In genomic region chr13:43879323-43880181, GRCh38 we compare ENCODE assay signal across 9 cellular contexts. TPM values are rescaled to one million over a fixed set of nuclear protein-coding genes. Genes with fewer than 3 reads are reported as not detected.
DNase-seq lines count a peak whose midpoint lies in the region; ATAC-seq and TF ChIP-seq lines count a peak whose summit lies in the region.
"Had no signal": no experiment of that assay in that cellular context is flagged by ENCODE, and none has a peak within 500 bp of the region (broad histone marks: within the 10 kb centered on the region; RNA-seq: fewer than 3 reads in every experiment).

TSS of gene CCDC122 (minus strand) at chr13:43879740. CDS start at chr13:43869376, 10,364 bp downstream.
TSS of gene LACC1 (plus strand) at chr13:43879904. CDS start at chr13:43880986, 1,082 bp downstream.

- peak within 1 kb of the TSS; percentile 79 for H3K9ac ChIP-seq in endocrine pancreas (ENCODE audit: control insufficient read depth, insufficient read depth, low read length)

- no peaks in the 10 kb centered on the region for H3K27me3 ChIP-seq in endocrine pancreas (ENCODE audit: control insufficient read depth, insufficient read depth, low read length)

- no peaks in the 10 kb centered on the region for H3K36me3 ChIP-seq in endocrine pancreas (ENCODE audit: control insufficient read depth, insufficient read depth, low read length)

- H3K4me3 ChIP-seq in endocrine pancreas (ENCODE audit: control insufficient read depth, insufficient read depth, low read length), result peak within 1 kb of the TSS; percentile 84
- H3K4me3 ChIP-seq: K562 had no signal

- ATAC-seq in GM18505 (IDR thresholded peaks at IDR 0.05; ENCODE audit: unreplicated experiment) (peak; percentile 71), HG02943 (IDR thresholded peaks at IDR 0.05; ENCODE audit: low read depth, unreplicated experiment) (peak; percentile 65)
- ATAC-seq: K562 had no signal

- DNase-seq in ACHN (peak; percentile 75), NCI-H69 (lab: John Stamatoyannopoulos, UW) (peak; percentile 81), mesenteric fat pad (ENCODE audit: low spot score) (peak; percentile 96)
- peak; percentile 14 for DNase-seq in activated CD8-positive, alpha-beta memory T cell treated with anti-CD3 and anti-CD28 coated beads, Interleukin-2, amount 50 U/mL, for 1 hour (ENCODE audit: extremely low read depth)
- peak; percentile 53 to 62 for DNase-seq in stimulated activated CD8-positive, alpha-beta memory T cell treated with anti-CD3 and anti-CD28 coated beads, Interleukin-15, amount 100 ng/mL, for 4 hours (ENCODE audit: low read depth in 2 of 2)

- in situ Hi-C loops in ACHN (cut with HindIII; ENCODE audit: low pct_ligation_motif_present, low pct_unique_long_range_greater_than_20kb, low sequenced_read_pairs), result no loop called here

- H3K4me1 ChIP-seq in endocrine pancreas (ENCODE audit: control insufficient read depth, insufficient read depth, low read length), result peaks cover 22% of the 10 kb centered on the region

- H3K9me3 ChIP-seq in endocrine pancreas (ENCODE audit: control insufficient read depth, low read length), result no peaks in the 10 kb centered on the region

- peak; percentile 72 for TF ChIP-seq POLR2A in GM18505 (IDR thresholded peaks at IDR 0.05; ENCODE audit: borderline replicate concordance, extremely low read depth, insufficient read depth, insufficient read length)

RNA-seq across cellular contexts. Expression of gene CCDC122, which starts in this region (rescaled TPM):
- 2.4 TPM for total RNA-seq in mesenteric fat pad
- total RNA-seq: K562 had no signal

RNA-seq across cellular contexts. Expression of gene LACC1, which starts in this region (rescaled TPM):
- 13.6 TPM for total RNA-seq in mesenteric fat pad

Comparison
In these comparisons a context has a peak if more than half of its experiments do, and no peak if none do; other contexts are left out.
1. Peak in every context shown above with its lines: DNase-seq, ATAC-seq and H3K4me3 ChIP-seq.
2. DNase-seq: peak in every context shown above with its lines; median percentile 96 in mesenteric fat pad; 81 in NCI-H69; 75 in ACHN; 58 in stimulated activated CD8-positive, alpha-beta memory T cell treated with anti-CD3 and anti-CD28 coated beads, Interleukin-15, amount 100 ng/mL, for 4 hours; 14 in activated CD8-positive, alpha-beta memory T cell treated with anti-CD3 and anti-CD28 coated beads, Interleukin-2, amount 50 U/mL, for 1 hour.